10 cellular contexts compared by ENCODE assay signal in genomic region chr17:3963214-3964201, GRCh38. TPM values are rescaled to one million over a fixed set of nuclear protein-coding genes. Genes with fewer than 3 reads are reported as not detected.
A peak's percentile ranks its signal among the peaks of the same experiment; 100 is the strongest.
DNase-seq lines count a peak whose midpoint lies in the region; ATAC-seq and TF ChIP-seq lines count a peak whose summit lies in the region.
"Had no signal": no experiment of that assay in that cellular context is flagged by ENCODE, and none has a peak within 500 bp of the region (broad histone marks: within the 10 kb centered on the region; RNA-seq: fewer than 3 reads in every experiment).

No MANE protein-coding gene starts in this region.

- peak; percentile 8 for ATAC-seq in GM18505 (IDR thresholded peaks at IDR 0.05; ENCODE audit: unreplicated experiment)
- ATAC-seq in HG03025 (IDR thresholded peaks at IDR 0.05; ENCODE audit: low FRiP score, unreplicated experiment) = peak; percentile 14
- ATAC-seq in body of pancreas = no peak

- peak; percentile 36 for TF ChIP-seq POLR2A in GM18505 (IDR thresholded peaks at IDR 0.05; ENCODE audit: borderline replicate concordance, extremely low read depth, insufficient read depth, insufficient read length)
- TF ChIP-seq POLR2A in body of pancreas (IDR thresholded peaks at IDR 0.05) = no peak
- TF ChIP-seq POLR2A in vagina (IDR thresholded peaks at IDR 0.05) = no peak

- H3K27ac ChIP-seq in body of pancreas (peak overlapping the region; percentile 6 to 47 (median 22)), neuronal stem cell (replicated peaks; ENCODE audit: low read length) (no peak overlapping the region), vagina (no peak overlapping the region)

- DNase-seq in T-helper 2 cell (peak; percentile 18 to 90 (median 71)), body of pancreas (peak in 3 of 4 donors; percentile 41 to 56 (median 45)), neuronal stem cell (ENCODE audit: low spot score) (no peak), vagina (ENCODE audit: extremely low spot score in 2 of 2) (no peak), C1 segment of cervical spinal cord (lab: John Stamatoyannopoulos, UW) (no peak), NCI-H187 (lab: John Stamatoyannopoulos, UW) (no peak)

- no peak overlapping the region for H2BK12ac ChIP-seq in neuronal stem cell (ENCODE audit: low read length)

- H3K9me3 ChIP-seq in body of pancreas = no peaks in the 10 kb centered on the region
- no peaks in the 10 kb centered on the region for H3K9me3 ChIP-seq in neuronal stem cell (replicated peaks in 1 of 2; ENCODE audit: control insufficient read depth in 2 of 2, insufficient read depth in 1 of 2, low read depth in 1 of 2, low read length in 2 of 2)
- no peaks in the 10 kb centered on the region for H3K9me3 ChIP-seq in vagina

- H2AK5ac ChIP-seq in neuronal stem cell (ENCODE audit: low read depth, low read length) = no peak overlapping the region

- H3K36me3 ChIP-seq in body of pancreas (replicated peaks in 1 of 2; ENCODE audit: insufficient read depth in 1 of 2, low read depth in 2 of 2) (no peaks in the 10 kb centered on the region), neuronal stem cell (replicated peaks in 1 of 2; ENCODE audit: control insufficient read depth in 2 of 2, insufficient read depth in 2 of 2, low read length in 2 of 2) (no peaks in the 10 kb centered on the region), vagina (no peaks in the 10 kb centered on the region)

- no peak overlapping the region for H2BK120ac ChIP-seq in neuronal stem cell (ENCODE audit: low read depth, low read length)

- peaks cover 2% of the 10 kb centered on the region for H3K79me1 ChIP-seq in neuronal stem cell (ENCODE audit: low read depth, low read length)

- H3K4me1 ChIP-seq in body of pancreas (peaks cover 79% of the 10 kb centered on the region), neuronal stem cell (ENCODE audit: control insufficient read depth in 2 of 2, insufficient read depth in 1 of 2, low read depth in 1 of 2, low read length in 2 of 2) (peaks cover 0 to 4% of the 10 kb centered on the region in 2 donors), vagina (peaks cover 18% of the 10 kb centered on the region)

- no peak overlapping the region for H2BK5ac ChIP-seq in neuronal stem cell (ENCODE audit: low read length)

- no peak overlapping the region for H2BK15ac ChIP-seq in neuronal stem cell (ENCODE audit: low read length)

- H3K4me2 ChIP-seq in neuronal stem cell (ENCODE audit: insufficient read depth, low read length, poor library complexity, severe bottlenecking) = peak overlapping the region; percentile 53

- H3K18ac ChIP-seq in neuronal stem cell (ENCODE audit: low read length) = peak overlapping the region; percentile 71

- no peak overlapping the region for H3K9ac ChIP-seq in neuronal stem cell (ENCODE audit: low read depth, low read length, poor library complexity)

- peak overlapping the region; percentile 35 for H2AFZ ChIP-seq in neuronal stem cell (ENCODE audit: low read length)

- WGBS in body of pancreas, 2 donors = 4 to 16% methylated on average over 15 to 54 of the region's 64 CpGs
- WGBS in neuronal stem cell (ENCODE audit: extremely low coverage in 2 of 2, insufficient read length in 2 of 2, insufficient replicate concordance in 1 of 2), 2 donors = no CpG with 5 or more reads among the region's 64 CpGs

- H3K23ac ChIP-seq in neuronal stem cell (ENCODE audit: low read depth, low read length, poor library complexity) = peak overlapping the region; percentile 73

- intact Hi-C loops in body of pancreas (cut with DNase I) = no loop called here
- intact Hi-C loops in vagina (cut with DNase I) = no loop called here

- no peak overlapping the region for H3K14ac ChIP-seq in neuronal stem cell (ENCODE audit: low read length)

- TF ChIP-seq CTCF in body of pancreas (IDR thresholded peaks at IDR 0.05) (peak in 1 of 7 experiments; percentile 12), vagina (IDR thresholded peaks at IDR 0.05) (no peak)

- no peak overlapping the region for H4K8ac ChIP-seq in neuronal stem cell (ENCODE audit: low read depth, low read length)

- H3K4me3 ChIP-seq in body of pancreas (peak overlapping the region; percentile 14 to 25), neuronal stem cell (ENCODE audit: low read length in 2 of 2) (no peak overlapping the region), vagina (peak overlapping the region; percentile 45 to 56)

- H3K27me3 ChIP-seq in body of pancreas = no peaks in the 10 kb centered on the region
- H3K27me3 ChIP-seq in neuronal stem cell (ENCODE audit: control insufficient read depth in 3 of 3, insufficient read depth in 3 of 3, low read depth in 1 of 3, low read length in 3 of 3) = peaks cover 23 to 89% (median 43%) of the 10 kb centered on the region in 3 experiments
- H3K27me3 ChIP-seq in vagina = no peaks in the 10 kb centered on the region

- no peak overlapping the region for H3K4ac ChIP-seq in neuronal stem cell (ENCODE audit: low read length)

- H4K91ac ChIP-seq in neuronal stem cell (ENCODE audit: low read depth, low read length, poor library complexity) = no peak overlapping the region

RNA-seq across cellular contexts. Expression of gene ATP2A3, which starts 0.7 kb away (rescaled TPM):
- total RNA-seq in body of pancreas (10 to 100 TPM; 43.8 to 49.5 TPM), vagina (15.5 TPM)
- 1.7 TPM for polyA plus RNA-seq in neuronal stem cell (2013, experiment 1 of 2)
- polyA plus RNA-seq in neuronal stem cell (2013, experiment 2 of 2) = 2.6 TPM

RNA-seq across cellular contexts. Expression of gene P2RX1, which starts 47.2 kb away (rescaled TPM):
- total RNA-seq in body of pancreas (10 to 100 TPM; 39.2 to 45.4 TPM), vagina (4.2 TPM)
- polyA plus RNA-seq in neuronal stem cell (2013, experiment 1 of 2) = not detected
- polyA plus RNA-seq in neuronal stem cell (2013, experiment 2 of 2) = not detected
- total RNA-seq: M059J, neural crest cell had no signal

Comparison
In these comparisons a context has a peak if more than half of its experiments do, and no peak if none do; other contexts are left out.
1. DNase-seq: peak in T-helper 2 cell (5 of 5) and body of pancreas (3 of 4); none in neuronal stem cell (single experiment), vagina (0 of 2), C1 segment of cervical spinal cord (0 of 14) and NCI-H187 (0 of 2).
2. H3K27ac ChIP-seq: peak in body of pancreas (4 of 4); none in neuronal stem cell (single experiment) and vagina (single experiment).
3. H3K4me3 ChIP-seq: peak in body of pancreas (2 of 2) and vagina (2 of 2); none in neuronal stem cell (0 of 2).